Comparison of ENCODE assay signal across 1 cellular context in the genomic region with DNA sequence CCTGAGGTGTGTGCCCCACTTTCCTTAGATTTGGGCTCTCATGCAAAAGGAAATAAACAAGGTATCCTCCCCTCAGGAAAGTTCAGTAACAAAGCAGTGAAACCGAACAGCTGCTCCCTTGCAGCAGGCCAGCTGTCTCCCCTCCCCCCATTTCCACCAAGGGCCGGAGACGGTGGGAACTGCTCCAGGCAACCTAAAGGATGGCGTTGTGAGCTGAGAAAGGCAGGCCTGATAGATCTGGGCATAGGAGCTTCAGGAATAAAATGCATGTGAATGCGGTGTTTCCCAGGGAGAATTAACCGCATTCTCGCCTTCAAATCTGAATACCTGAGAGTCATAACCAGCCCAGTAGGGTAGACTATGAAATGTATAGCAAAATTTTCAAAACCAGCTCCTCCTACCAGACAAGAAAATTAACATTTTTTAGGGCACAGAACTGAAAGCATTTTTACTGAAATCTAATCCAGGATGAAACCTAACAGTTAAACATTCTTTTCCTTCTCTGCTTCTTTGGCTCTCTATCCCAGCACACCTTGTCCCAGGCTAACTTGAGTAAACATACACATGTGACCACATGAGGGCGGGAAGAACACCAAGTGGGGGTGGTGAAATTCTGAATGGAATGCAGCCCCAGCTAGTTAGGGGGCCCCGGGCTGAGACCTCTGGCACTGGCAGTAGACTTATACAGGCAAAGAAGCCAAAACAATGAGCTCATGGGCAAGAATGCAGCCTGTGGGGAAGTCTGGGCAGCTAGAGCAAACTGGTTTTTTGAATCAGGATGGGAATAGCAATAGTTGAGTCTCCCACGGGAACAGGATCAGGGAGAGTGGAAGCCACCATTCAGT.
TF ChIP-seq lines count a peak whose summit lies in the region.

No MANE protein-coding gene starts in this region.

TF ChIP-seq in HepG2, 621 proteins besides CTCF, POLR2A, EP300 and RAD21 (continued from another document and continues in another):
- TF ChIP-seq, protein P1, sequence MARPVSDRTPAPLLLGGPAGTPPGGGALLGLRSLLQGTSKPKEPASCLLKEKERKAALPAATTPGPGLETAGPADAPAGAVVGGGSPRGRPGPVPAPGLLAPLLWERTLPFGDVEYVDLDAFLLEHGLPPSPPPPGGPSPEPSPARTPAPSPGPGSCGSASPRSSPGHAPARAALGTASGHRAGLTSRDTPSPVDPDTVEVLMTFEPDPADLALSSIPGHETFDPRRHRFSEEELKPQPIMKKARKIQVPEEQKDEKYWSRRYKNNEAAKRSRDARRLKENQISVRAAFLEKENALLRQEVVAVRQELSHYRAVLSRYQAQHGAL (CRISPR knock-in tag; IDR thresholded peaks at IDR 0.05; ENCODE audit: not compliant biosample characterization): no peak
- TF ChIP-seq ZNF775 (CRISPR knock-in tag; IDR thresholded peaks at IDR 0.05; ENCODE audit: borderline replicate concordance) (no peak), TBX2 (CRISPR knock-in tag; IDR thresholded peaks at IDR 0.05; ENCODE audit: borderline replicate concordance) (peak; percentile 80), DR1 (CRISPR knock-in tag; IDR thresholded peaks at IDR 0.05) (no peak), SPEN (CRISPR knock-in tag; IDR thresholded peaks at IDR 0.05; ENCODE audit: low read depth) (no peak), KAT8 (CRISPR knock-in tag; IDR thresholded peaks at IDR 0.05) (peak; percentile 53), ERF (CRISPR knock-in tag; IDR thresholded peaks at IDR 0.05) (peak; percentile 50; the same call in 1 of the 2 replicates), ZNF10 (CRISPR knock-in tag; IDR thresholded peaks at IDR 0.05; ENCODE audit: borderline replicate concordance, low read depth) (no peak), ZNF841 (CRISPR knock-in tag; IDR thresholded peaks at IDR 0.05; ENCODE audit: borderline replicate concordance) (no peak), SOX13 (IDR thresholded peaks at IDR 0.05) (no peak), SOX13 (CRISPR knock-in tag; conservative IDR thresholded peaks at IDR 0.05 in 1 of 2, IDR thresholded peaks at IDR 0.05 in 1 of 2) (peak in 1 of 2 experiments; percentile 85; a peak in 2 of 4 replicates), NAIF1 (CRISPR knock-in tag; IDR thresholded peaks at IDR 0.05; ENCODE audit: borderline replicate concordance) (0 out of 2 replicates have a peak, but pooled peaks have one; percentile 45), PHF5A (CRISPR knock-in tag; IDR thresholded peaks at IDR 0.05; ENCODE audit: low read depth, unreplicated experiment) (peak; percentile 44), TGIF2 (CRISPR knock-in tag; IDR thresholded peaks at IDR 0.05) (peak; percentile 82), KAT2B (IDR thresholded peaks at IDR 0.05; ENCODE audit: borderline replicate concordance, low read depth, low read length) (no peak), ZNF780A (CRISPR knock-in tag; IDR thresholded peaks at IDR 0.05) (no peak), HOXA9 (CRISPR knock-in tag; IDR thresholded peaks at IDR 0.05; ENCODE audit: borderline replicate concordance) (no peak), ZNF282 (IDR thresholded peaks at IDR 0.05; ENCODE audit: partially characterized antibody) (no peak), ZMYM4 (CRISPR knock-in tag; IDR thresholded peaks at IDR 0.05) (peak; percentile 68), ZSCAN20 (CRISPR knock-in tag; IDR thresholded peaks at IDR 0.05; ENCODE audit: borderline replicate concordance) (no peak), TAF15 (IDR thresholded peaks at IDR 0.05; ENCODE audit: low read depth, low read length, poor library complexity, severe bottlenecking) (no peak), FOXA1 (IDR thresholded peaks at IDR 0.05) (no peak), FOXA1 (CRISPR knock-in tag; IDR thresholded peaks at IDR 0.05) (peak; percentile 87), PLRG1 (conservative IDR thresholded peaks at IDR 0.05) (no peak), LCORL (IDR thresholded peaks at IDR 0.05) (no peak), LCORL (CRISPR knock-in tag; IDR thresholded peaks at IDR 0.05) (peak; percentile 87), ZMYM2 (CRISPR knock-in tag; IDR thresholded peaks at IDR 0.05) (no peak), MIER2 (CRISPR knock-in tag; IDR thresholded peaks at IDR 0.05) (no peak), ZNF546 (CRISPR knock-in tag; conservative IDR thresholded peaks at IDR 0.05) (no peak), KLF16 (CRISPR knock-in tag; IDR thresholded peaks at IDR 0.05) (0 out of 4 replicates have a peak, but pooled peaks of 1 of the 2 experiments have one; percentile 15), CENPX (CRISPR knock-in tag; IDR thresholded peaks at IDR 0.05) (no peak), ZNF550 (CRISPR knock-in tag; IDR thresholded peaks at IDR 0.05; ENCODE audit: borderline replicate concordance) (no peak), YEATS2 (CRISPR knock-in tag; IDR thresholded peaks at IDR 0.05; ENCODE audit: borderline replicate concordance) (no peak), HMG20A (CRISPR knock-in tag; IDR thresholded peaks at IDR 0.05; ENCODE audit: borderline replicate concordance) (0 out of 2 replicates have a peak, but pooled peaks have one; percentile 40), ZNF572 (CRISPR knock-in tag; IDR thresholded peaks at IDR 0.05) (no peak), STAT5B (CRISPR knock-in tag; IDR thresholded peaks at IDR 0.05) (no peak), BCL6 (CRISPR knock-in tag; IDR thresholded peaks at IDR 0.05) (peak; percentile 60; the same call in 1 of the 2 replicates), JUNB (CRISPR knock-in tag; IDR thresholded peaks at IDR 0.05; ENCODE audit: borderline replicate concordance) (no peak), ZSCAN25 (CRISPR knock-in tag; IDR thresholded peaks at IDR 0.05) (no peak), MEIS1 (CRISPR knock-in tag; IDR thresholded peaks at IDR 0.05; ENCODE audit: borderline replicate concordance) (no peak), ZMYM3 (CRISPR knock-in tag; IDR thresholded peaks at IDR 0.05) (no peak; the same call in 1 of the 2 replicates), HNRNPUL1 (IDR thresholded peaks at IDR 0.05; ENCODE audit: low read depth, low read length) (no peak), ZNF383 (CRISPR knock-in tag; IDR thresholded peaks at IDR 0.05; ENCODE audit: borderline replicate concordance) (no peak)
- TF ChIP-seq, protein P2, sequence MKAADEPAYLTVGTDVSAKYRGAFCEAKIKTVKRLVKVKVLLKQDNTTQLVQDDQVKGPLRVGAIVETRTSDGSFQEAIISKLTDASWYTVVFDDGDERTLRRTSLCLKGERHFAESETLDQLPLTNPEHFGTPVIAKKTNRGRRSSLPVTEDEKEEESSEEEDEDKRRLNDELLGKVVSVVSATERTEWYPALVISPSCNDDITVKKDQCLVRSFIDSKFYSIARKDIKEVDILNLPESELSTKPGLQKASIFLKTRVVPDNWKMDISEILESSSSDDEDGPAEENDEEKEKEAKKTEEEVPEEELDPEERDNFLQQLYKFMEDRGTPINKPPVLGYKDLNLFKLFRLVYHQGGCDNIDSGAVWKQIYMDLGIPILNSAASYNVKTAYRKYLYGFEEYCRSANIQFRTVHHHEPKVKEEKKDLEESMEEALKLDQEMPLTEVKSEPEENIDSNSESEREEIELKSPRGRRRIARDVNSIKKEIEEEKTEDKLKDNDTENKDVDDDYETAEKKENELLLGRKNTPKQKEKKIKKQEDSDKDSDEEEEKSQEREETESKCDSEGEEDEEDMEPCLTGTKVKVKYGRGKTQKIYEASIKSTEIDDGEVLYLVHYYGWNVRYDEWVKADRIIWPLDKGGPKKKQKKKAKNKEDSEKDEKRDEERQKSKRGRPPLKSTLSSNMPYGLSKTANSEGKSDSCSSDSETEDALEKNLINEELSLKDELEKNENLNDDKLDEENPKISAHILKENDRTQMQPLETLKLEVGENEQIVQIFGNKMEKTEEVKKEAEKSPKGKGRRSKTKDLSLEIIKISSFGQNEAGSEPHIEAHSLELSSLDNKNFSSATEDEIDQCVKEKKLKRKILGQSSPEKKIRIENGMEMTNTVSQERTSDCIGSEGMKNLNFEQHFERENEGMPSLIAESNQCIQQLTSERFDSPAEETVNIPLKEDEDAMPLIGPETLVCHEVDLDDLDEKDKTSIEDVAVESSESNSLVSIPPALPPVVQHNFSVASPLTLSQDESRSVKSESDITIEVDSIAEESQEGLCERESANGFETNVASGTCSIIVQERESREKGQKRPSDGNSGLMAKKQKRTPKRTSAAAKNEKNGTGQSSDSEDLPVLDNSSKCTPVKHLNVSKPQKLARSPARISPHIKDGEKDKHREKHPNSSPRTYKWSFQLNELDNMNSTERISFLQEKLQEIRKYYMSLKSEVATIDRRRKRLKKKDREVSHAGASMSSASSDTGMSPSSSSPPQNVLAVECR (CRISPR knock-in tag; IDR thresholded peaks at IDR 0.05; ENCODE audit: borderline replicate concordance): peak; percentile 57; the same call in 1 of the 2 replicates
- TF ChIP-seq, protein P3, sequence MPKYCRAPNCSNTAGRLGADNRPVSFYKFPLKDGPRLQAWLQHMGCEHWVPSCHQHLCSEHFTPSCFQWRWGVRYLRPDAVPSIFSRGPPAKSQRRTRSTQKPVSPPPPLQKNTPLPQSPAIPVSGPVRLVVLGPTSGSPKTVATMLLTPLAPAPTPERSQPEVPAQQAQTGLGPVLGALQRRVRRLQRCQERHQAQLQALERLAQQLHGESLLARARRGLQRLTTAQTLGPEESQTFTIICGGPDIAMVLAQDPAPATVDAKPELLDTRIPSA (CRISPR knock-in tag; IDR thresholded peaks at IDR 0.05; ENCODE audit: borderline replicate concordance): no peak
- TF ChIP-seq, protein P4, sequence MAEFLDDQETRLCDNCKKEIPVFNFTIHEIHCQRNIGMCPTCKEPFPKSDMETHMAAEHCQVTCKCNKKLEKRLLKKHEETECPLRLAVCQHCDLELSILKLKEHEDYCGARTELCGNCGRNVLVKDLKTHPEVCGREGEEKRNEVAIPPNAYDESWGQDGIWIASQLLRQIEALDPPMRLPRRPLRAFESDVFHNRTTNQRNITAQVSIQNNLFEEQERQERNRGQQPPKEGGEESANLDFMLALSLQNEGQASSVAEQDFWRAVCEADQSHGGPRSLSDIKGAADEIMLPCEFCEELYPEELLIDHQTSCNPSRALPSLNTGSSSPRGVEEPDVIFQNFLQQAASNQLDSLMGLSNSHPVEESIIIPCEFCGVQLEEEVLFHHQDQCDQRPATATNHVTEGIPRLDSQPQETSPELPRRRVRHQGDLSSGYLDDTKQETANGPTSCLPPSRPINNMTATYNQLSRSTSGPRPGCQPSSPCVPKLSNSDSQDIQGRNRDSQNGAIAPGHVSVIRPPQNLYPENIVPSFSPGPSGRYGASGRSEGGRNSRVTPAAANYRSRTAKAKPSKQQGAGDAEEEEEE (CRISPR knock-in tag; IDR thresholded peaks at IDR 0.05; ENCODE audit: borderline replicate concordance): no peak
- TF ChIP-seq, protein P5, sequence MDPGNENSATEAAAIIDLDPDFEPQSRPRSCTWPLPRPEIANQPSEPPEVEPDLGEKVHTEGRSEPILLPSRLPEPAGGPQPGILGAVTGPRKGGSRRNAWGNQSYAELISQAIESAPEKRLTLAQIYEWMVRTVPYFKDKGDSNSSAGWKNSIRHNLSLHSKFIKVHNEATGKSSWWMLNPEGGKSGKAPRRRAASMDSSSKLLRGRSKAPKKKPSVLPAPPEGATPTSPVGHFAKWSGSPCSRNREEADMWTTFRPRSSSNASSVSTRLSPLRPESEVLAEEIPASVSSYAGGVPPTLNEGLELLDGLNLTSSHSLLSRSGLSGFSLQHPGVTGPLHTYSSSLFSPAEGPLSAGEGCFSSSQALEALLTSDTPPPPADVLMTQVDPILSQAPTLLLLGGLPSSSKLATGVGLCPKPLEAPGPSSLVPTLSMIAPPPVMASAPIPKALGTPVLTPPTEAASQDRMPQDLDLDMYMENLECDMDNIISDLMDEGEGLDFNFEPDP (CRISPR knock-in tag; conservative IDR thresholded peaks at IDR 0.05): no peak
- TF ChIP-seq, protein P6, sequence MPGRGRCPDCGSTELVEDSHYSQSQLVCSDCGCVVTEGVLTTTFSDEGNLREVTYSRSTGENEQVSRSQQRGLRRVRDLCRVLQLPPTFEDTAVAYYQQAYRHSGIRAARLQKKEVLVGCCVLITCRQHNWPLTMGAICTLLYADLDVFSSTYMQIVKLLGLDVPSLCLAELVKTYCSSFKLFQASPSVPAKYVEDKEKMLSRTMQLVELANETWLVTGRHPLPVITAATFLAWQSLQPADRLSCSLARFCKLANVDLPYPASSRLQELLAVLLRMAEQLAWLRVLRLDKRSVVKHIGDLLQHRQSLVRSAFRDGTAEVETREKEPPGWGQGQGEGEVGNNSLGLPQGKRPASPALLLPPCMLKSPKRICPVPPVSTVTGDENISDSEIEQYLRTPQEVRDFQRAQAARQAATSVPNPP (CRISPR knock-in tag; IDR thresholded peaks at IDR 0.05): no peak
- TF ChIP-seq, protein P7, sequence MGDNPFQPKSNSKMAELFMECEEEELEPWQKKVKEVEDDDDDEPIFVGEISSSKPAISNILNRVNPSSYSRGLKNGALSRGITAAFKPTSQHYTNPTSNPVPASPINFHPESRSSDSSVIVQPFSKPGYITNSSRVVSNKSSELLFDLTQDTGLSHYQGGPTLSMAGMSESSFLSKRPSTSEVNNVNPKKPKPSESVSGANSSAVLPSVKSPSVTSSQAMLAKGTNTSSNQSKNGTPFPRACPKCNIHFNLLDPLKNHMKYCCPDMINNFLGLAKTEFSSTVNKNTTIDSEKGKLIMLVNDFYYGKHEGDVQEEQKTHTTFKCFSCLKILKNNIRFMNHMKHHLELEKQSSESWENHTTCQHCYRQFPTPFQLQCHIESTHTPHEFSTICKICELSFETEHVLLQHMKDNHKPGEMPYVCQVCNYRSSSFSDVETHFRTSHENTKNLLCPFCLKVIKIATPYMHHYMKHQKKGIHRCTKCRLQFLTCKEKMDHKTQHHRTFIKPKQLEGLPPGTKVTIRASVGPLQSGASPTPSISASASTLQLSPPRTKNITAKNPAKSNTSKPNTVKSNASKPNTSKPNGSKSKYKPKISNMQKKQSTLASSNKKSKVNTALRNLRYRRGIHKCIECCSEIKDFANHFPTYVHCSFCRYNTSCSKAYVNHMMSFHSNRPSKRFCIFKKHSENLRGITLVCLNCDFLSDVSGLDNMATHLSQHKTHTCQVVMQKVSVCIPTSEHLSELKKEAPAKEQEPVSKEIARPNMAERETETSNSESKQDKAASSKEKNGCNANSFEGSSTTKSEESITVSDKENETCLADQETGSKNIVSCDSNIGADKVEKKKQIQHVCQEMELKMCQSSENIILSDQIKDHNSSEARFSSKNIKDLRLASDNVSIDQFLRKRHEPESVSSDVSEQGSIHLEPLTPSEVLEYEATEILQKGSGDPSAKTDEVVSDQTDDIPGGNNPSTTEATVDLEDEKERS (CRISPR knock-in tag; IDR thresholded peaks at IDR 0.05): no peak
- TF ChIP-seq, protein P8, sequence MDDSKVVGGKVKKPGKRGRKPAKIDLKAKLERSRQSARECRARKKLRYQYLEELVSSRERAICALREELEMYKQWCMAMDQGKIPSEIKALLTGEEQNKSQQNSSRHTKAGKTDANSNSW (CRISPR knock-in tag; IDR thresholded peaks at IDR 0.05; ENCODE audit: borderline replicate concordance): no peak
- TF ChIP-seq, protein P9, sequence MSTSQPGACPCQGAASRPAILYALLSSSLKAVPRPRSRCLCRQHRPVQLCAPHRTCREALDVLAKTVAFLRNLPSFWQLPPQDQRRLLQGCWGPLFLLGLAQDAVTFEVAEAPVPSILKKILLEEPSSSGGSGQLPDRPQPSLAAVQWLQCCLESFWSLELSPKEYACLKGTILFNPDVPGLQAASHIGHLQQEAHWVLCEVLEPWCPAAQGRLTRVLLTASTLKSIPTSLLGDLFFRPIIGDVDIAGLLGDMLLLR (CRISPR knock-in tag; IDR thresholded peaks at IDR 0.05): no peak
- TF ChIP-seq, protein P10, sequence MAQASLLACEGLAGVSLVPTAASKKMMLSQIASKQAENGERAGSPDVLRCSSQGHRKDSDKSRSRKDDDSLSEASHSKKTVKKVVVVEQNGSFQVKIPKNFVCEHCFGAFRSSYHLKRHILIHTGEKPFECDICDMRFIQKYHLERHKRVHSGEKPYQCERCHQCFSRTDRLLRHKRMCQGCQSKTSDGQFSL (CRISPR knock-in tag; IDR thresholded peaks at IDR 0.05): no peak
